Comparison of ENCODE assay signal across 1 cellular context in genomic region chr5:154589511-154589910, GRCh38.
TF ChIP-seq lines count a peak whose summit lies in the region.

No MANE protein-coding gene starts in this region.

TF ChIP-seq in GM23338, 12 proteins besides CTCF, POLR2A, EP300 and RAD21 (continued from another document):
- TF ChIP-seq ZNF462 (CRISPR knock-in tag; IDR thresholded peaks at IDR 0.05), result no peak
- no peak for TF ChIP-seq ETS1 (IDR thresholded peaks at IDR 0.05)
- TF ChIP-seq ZNF114 (CRISPR knock-in tag; IDR thresholded peaks at IDR 0.05), result no peak
- no peak for TF ChIP-seq EZH2phosphoT487 (IDR thresholded peaks at IDR 0.05; ENCODE audit: unreplicated experiment)
- TF ChIP-seq ZNF331 (CRISPR knock-in tag; IDR thresholded peaks at IDR 0.05; ENCODE audit: low read depth), result no peak
- TF ChIP-seq CREB1 (CRISPR knock-in tag; IDR thresholded peaks at IDR 0.05; ENCODE audit: low read depth), result no peak
- TF ChIP-seq STAT1 (IDR thresholded peaks at IDR 0.05; ENCODE audit: unreplicated experiment), result no peak
- TF ChIP-seq POLR2AphosphoS5 (IDR thresholded peaks at IDR 0.05; ENCODE audit: low read depth), result no peak
